Comparison of ENCODE assay signal across 8 cellular contexts in the genomic region with DNA sequence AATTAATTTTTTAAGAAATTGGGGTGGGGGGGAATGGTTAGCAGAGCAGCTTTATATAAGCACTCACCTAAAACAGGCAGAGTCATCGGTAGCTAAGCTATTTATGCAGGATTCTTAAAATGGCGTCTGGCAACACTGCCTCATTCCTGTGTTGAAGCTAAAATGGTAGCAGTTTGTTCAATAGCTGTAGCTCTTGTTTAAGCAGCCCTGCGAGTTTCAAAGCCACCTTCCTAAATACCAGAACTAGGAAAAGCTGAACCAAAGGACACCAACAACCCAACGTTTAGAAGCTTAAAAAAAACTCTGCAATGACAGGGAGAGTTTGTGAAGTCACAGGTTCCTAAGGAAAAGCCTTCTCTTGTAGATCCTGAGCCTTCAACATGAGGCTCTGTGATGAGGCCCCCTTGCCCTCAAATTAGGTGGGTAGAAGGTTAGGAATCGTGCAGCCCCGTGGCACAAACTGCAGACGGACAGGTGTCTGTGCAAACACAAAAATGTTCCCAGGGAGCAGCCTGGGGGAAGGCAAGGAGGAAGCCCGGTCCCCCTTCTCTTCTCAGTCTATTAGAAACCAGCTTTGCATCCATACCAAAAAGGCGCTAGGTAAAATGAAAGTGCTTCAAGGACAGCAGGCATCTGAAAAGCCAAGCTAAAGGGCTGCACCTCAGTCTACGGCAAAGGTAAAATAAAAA. TPM values are rescaled to one million over a fixed set of nuclear protein-coding genes. Genes with fewer than 3 reads are reported as not detected.
DNase-seq lines count a peak whose midpoint lies in the region; ATAC-seq and TF ChIP-seq lines count a peak whose summit lies in the region.

No MANE protein-coding gene starts in this region.

- H3K27ac Mint-ChIP-seq in activated CD8-positive, alpha-beta T cell treated with anti-CD3 and anti-CD28 coated beads, Interleukin-2, amount 10 ng/mL, durations not matched to agents 7 days and 5 days = peak overlapping the region; percentile 66

- H3K36me3 Mint-ChIP-seq in activated CD8-positive, alpha-beta T cell treated with anti-CD3 and anti-CD28 coated beads, Interleukin-2, amount 10 ng/mL, durations not matched to agents 7 days and 5 days (ENCODE audit: low read depth) = peaks cover 35% of the 10 kb centered on the region

- peaks cover 46% of the 10 kb centered on the region for H3K36me3 ChIP-seq in iPS-20b (ENCODE audit: insufficient read depth, low read depth, low read length)
- no peaks in the 10 kb centered on the region for H3K36me3 ChIP-seq in tibial artery

- peak overlapping the region; percentile 84; the same call in 1 of the 2 replicates for H3K9ac ChIP-seq in iPS-20b (ENCODE audit: low read depth, low read length)

- intact Hi-C loops in tibial artery (cut with DNase I; ENCODE audit: low total_unique reads) = no loop called here

- ATAC-seq in activated CD8-positive, alpha-beta T cell treated with anti-CD3 and anti-CD28 coated beads, Interleukin-2, amount 10 ng/mL, durations not matched to agents 7 days and 5 days = no peak

- TF ChIP-seq CTCF in HL-60 (IDR thresholded peaks at IDR 0.05; ENCODE audit: insufficient read depth, low read length) (no peak), tibial artery (IDR thresholded peaks at IDR 0.05) (no peak)

- H3K4me3 Mint-ChIP-seq in activated CD8-positive, alpha-beta T cell treated with anti-CD3 and anti-CD28 coated beads, Interleukin-2, amount 10 ng/mL, durations not matched to agents 7 days and 5 days = no peak overlapping the region

- peak; percentile 62 for DNase-seq in A172 (ENCODE audit: low spot score)
- DNase-seq in HL-60 (ENCODE audit: low read depth in 1 of 2, low spot score in 1 of 2) = no peak
- DNase-seq in activated CD8-positive, alpha-beta T cell treated with anti-CD3 and anti-CD28 coated beads, Interleukin-2, amount 10 ng/mL, durations not matched to agents 7 days and 5 days = no peak
- no peak for DNase-seq in tibial artery
- DNase-seq in activated CD4-positive, CD25-positive, alpha-beta regulatory T cell treated with anti-CD3 and anti-CD28 coated beads, Interleukin-2, amount 50 U/mL, for 72 hours = no peak
- no peak for DNase-seq in NCI-H1048 (lab: John Stamatoyannopoulos, UW)
- no peak for DNase-seq in activated CD4-positive, alpha-beta T cell treated with anti-CD3 and anti-CD28 coated beads for 4 hours

- no peaks in the 10 kb centered on the region for H3K27me3 Mint-ChIP-seq in activated CD8-positive, alpha-beta T cell treated with anti-CD3 and anti-CD28 coated beads, Interleukin-2, amount 10 ng/mL, durations not matched to agents 7 days and 5 days (ENCODE audit: low read depth)

- CTCF ChIA-PET in activated CD8-positive, alpha-beta T cell treated with anti-CD3 and anti-CD28 coated beads, Interleukin-2, amount 10 ng/mL, durations not matched to agents 7 days and 5 days (lab: Charles Lee) = interaction anchor here (0.9 to 16.3 kb wide), 6 partner anchors 9 to 269 kb away, joined by 3 to 206 read pairs (median 4); no protein-coding TSS in a partner anchor

- H3K27ac ChIP-seq in HL-60 (replicated peaks) (peak overlapping the region; percentile 100), iPS-20b (ENCODE audit: low read length) (peak overlapping the region; percentile 95), tibial artery (peak overlapping the region; percentile 84 to 97)

- H3K4me3 ChIP-seq in HL-60 (replicated peaks; ENCODE audit: insufficient read depth, low read length) (peak overlapping the region; percentile 32), iPS-20b (ENCODE audit: low read length) (peak overlapping the region; percentile 32), tibial artery (no peak overlapping the region)

- no peaks in the 10 kb centered on the region for H3K9me3 Mint-ChIP-seq in activated CD8-positive, alpha-beta T cell treated with anti-CD3 and anti-CD28 coated beads, Interleukin-2, amount 10 ng/mL, durations not matched to agents 7 days and 5 days (ENCODE audit: insufficient read depth)

- H3K4me1 ChIP-seq in iPS-20b (ENCODE audit: insufficient read depth, low read length) (peaks cover 98% of the 10 kb centered on the region), tibial artery (peaks cover 10 to 100% (median 92%) of the 10 kb centered on the region in 4 donors)

- H3K27me3 ChIP-seq in HL-60 (ENCODE audit: insufficient read depth, poor library complexity, severe bottlenecking) (no peaks in the 10 kb centered on the region), iPS-20b (ENCODE audit: insufficient read depth, low read length) (no peaks in the 10 kb centered on the region), tibial artery (no peaks in the 10 kb centered on the region)

- H3K9me3 ChIP-seq in iPS-20b (ENCODE audit: insufficient read depth, low read depth, low read length) (no peaks in the 10 kb centered on the region), tibial artery (no peaks in the 10 kb centered on the region)

- peaks cover 28% of the 10 kb centered on the region for H3K4me1 Mint-ChIP-seq in activated CD8-positive, alpha-beta T cell treated with anti-CD3 and anti-CD28 coated beads, Interleukin-2, amount 10 ng/mL, durations not matched to agents 7 days and 5 days (ENCODE audit: low read depth)

- POLR2A ChIA-PET in activated CD8-positive, alpha-beta T cell treated with anti-CD3 and anti-CD28 coated beads, Interleukin-2, amount 10 ng/mL, durations not matched to agents 7 days and 5 days (lab: Charles Lee) = interaction anchor here (0.6 to 1.2 kb wide), 2 partner anchors 13 to 1860 kb away, joined by 4 read pairs; no protein-coding TSS in a partner anchor

RNA-seq across cellular contexts. Expression of a gene that starts 4.7 kb away (rescaled TPM):
- 19.6 and 22.1 TPM in 2 replicates for total RNA-seq in A172 (2014; rRNA removed; shearing (Covaris generic))
- total RNA-seq in activated CD8-positive, alpha-beta T cell treated with anti-CD3 and anti-CD28 coated beads, Interleukin-2, amount 10 ng/mL, durations not matched to agents 7 days and 5 days = 10 to 100 TPM; 44.3 to 44.7 TPM

Comparison
In these comparisons a context has a peak if more than half of its experiments do, and no peak if none do; other contexts are left out.
1. H3K4me3 ChIP-seq: peak in HL-60 (single experiment) and iPS-20b (single experiment); none in tibial artery (0 of 2).
2. Peak in every context shown above with its lines, with median percentiles within 50 percentile points of each other: H3K27ac ChIP-seq.